Comparison of ENCODE assay signal across 11 cellular contexts in the genomic region with DNA sequence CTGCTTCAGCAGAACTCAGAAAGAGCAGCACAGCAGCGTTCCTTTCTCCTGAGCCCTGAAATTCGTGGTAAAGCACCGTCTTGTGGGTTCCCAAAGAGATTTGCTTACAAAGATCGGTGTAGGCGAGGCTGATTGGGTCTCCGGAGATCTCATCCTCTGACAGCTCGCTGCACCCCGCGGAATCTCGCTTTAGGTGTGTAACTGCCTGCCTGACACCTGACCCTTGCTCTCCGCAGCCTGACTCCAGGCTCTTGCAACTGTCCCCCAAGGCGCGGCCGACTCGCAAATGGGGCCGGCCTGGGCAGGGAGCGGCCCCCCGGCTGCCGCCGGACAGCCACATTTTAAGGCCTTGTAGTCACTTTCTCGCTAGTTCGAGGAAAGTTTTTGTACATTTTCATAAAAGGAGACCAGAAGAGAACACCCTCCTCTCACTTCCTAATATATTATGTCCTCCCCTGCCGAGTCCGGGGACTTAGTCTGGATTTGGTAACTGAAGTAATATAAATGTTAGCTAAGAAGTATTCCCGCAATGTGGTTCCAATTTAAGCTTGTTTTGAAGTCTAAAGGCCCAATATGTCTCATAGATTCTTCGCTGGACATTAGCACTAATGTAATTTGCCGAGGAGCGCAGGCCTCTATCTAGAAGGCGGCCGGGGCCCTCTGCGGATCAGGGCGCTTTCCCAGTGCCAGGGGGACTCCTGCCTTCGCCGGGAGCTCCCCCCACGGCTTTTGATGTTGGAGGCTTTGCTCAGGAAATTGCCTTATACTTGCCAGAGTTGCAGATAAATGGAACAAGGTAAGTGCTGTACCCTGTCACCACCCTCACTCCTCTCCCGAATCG.
DNase-seq lines count a peak whose midpoint lies in the region; ATAC-seq, FAIRE-seq and TF ChIP-seq lines count a peak whose summit lies in the region.
"Had no signal": no experiment of that assay in that cellular context is flagged by ENCODE, and none has a peak within 500 bp of the region (broad histone marks: within the 10 kb centered on the region; RNA-seq: fewer than 3 reads in every experiment).

No MANE protein-coding gene starts in this region.

- H3K9ac ChIP-seq in neuronal stem cell (ENCODE audit: low read depth, low read length, poor library complexity) (peak overlapping the region; percentile 47), kidney (ENCODE audit: low read length in 2 of 2) (no peak overlapping the region)

- peak overlapping the region in 4 of 12 donors; percentile 33 to 58 (median 38) for H3K27ac ChIP-seq in heart left ventricle
- no peak overlapping the region for H3K27ac ChIP-seq in neuronal stem cell (replicated peaks; ENCODE audit: low read length)
- H3K27ac ChIP-seq in kidney (ENCODE audit: low read depth in 2 of 2, low read length in 2 of 2): no peak overlapping the region
- H3K27ac ChIP-seq: C4-2B had no signal

- H2BK5ac ChIP-seq in neuronal stem cell (ENCODE audit: low read length): no peak overlapping the region

- no peak overlapping the region for H3K23ac ChIP-seq in neuronal stem cell (ENCODE audit: low read depth, low read length, poor library complexity)

- H2BK15ac ChIP-seq in neuronal stem cell (ENCODE audit: low read length): no peak overlapping the region

- intact Hi-C loops in Right ventricle myocardium superior (cut with DNase I): no loop called here
- intact Hi-C loops in cardiac septum (cut with DNase I): no loop called here
- intact Hi-C loops in heart left ventricle (cut with DNase I): no loop called here
- intact Hi-C loops in left colon (cut with DNase I, micrococcal nuclease): no loop called here
- intact Hi-C loops in kidney (cut with DNase I): no loop called here

- H3K4me1 ChIP-seq in heart left ventricle (peaks cover 0 to 19% (median 2%) of the 10 kb centered on the region in 12 donors), neuronal stem cell (ENCODE audit: control insufficient read depth in 2 of 2, insufficient read depth in 1 of 2, low read depth in 1 of 2, low read length in 2 of 2) (peaks cover 10 to 20% of the 10 kb centered on the region in 2 donors), kidney (ENCODE audit: control insufficient read depth in 1 of 2, insufficient read depth in 1 of 2, low read depth in 1 of 2, low read length in 2 of 2) (no peaks in the 10 kb centered on the region)

- H4K8ac ChIP-seq in neuronal stem cell (ENCODE audit: low read depth, low read length): no peak overlapping the region

- TF ChIP-seq POLR2A in heart left ventricle (IDR thresholded peaks at IDR 0.05): no peak

- ATAC-seq in Right ventricle myocardium superior (ENCODE audit: poor library complexity) (peak; percentile 15), heart left ventricle (peak; percentile 14 to 18 (median 16)), HG02798 (IDR thresholded peaks at IDR 0.05; ENCODE audit: poor library complexity, unreplicated experiment) (no peak), left colon (no peak), HG03469 (IDR thresholded peaks at IDR 0.05; ENCODE audit: unreplicated experiment) (no peak)

- no peaks in the 10 kb centered on the region for H3K36me3 ChIP-seq in heart left ventricle
- H3K36me3 ChIP-seq in neuronal stem cell (replicated peaks in 1 of 2; ENCODE audit: control insufficient read depth in 2 of 2, insufficient read depth in 2 of 2, low read length in 2 of 2): no peaks in the 10 kb centered on the region
- no peaks in the 10 kb centered on the region for H3K36me3 ChIP-seq in kidney (ENCODE audit: control insufficient read depth in 1 of 2, insufficient read depth in 2 of 2, low read length in 2 of 2)

- H3K4ac ChIP-seq in neuronal stem cell (ENCODE audit: low read length): no peak overlapping the region

- peak overlapping the region; percentile 85 for H3K4me2 ChIP-seq in neuronal stem cell (ENCODE audit: insufficient read depth, low read length, poor library complexity, severe bottlenecking)

- FAIRE-seq in kidney (lab: Jason Lieb, UNC): no peak
- FAIRE-seq: bronchial epithelial cell had no signal

- DNase-seq in Right ventricle myocardium superior (peak; percentile 38), cardiac septum (ENCODE audit: low spot score) (no peak), heart left ventricle (no peak), neuronal stem cell (ENCODE audit: low spot score) (no peak), left colon (no peak), kidney (no peak)
- DNase-seq: NCI-H345 had no signal

- peak overlapping the region; percentile 0 for H2BK120ac ChIP-seq in neuronal stem cell (ENCODE audit: low read depth, low read length)

- H3K27me3 ChIP-seq in heart left ventricle (peaks cover 0 to 53% (median 25%) of the 10 kb centered on the region in 9 donors), neuronal stem cell (ENCODE audit: control insufficient read depth in 3 of 3, insufficient read depth in 3 of 3, low read depth in 1 of 3, low read length in 3 of 3) (peaks cover 0 to 23% (median 0%) of the 10 kb centered on the region in 3 experiments)

- no peak overlapping the region for H2AK5ac ChIP-seq in neuronal stem cell (ENCODE audit: low read depth, low read length)

- H4K91ac ChIP-seq in neuronal stem cell (ENCODE audit: low read depth, low read length, poor library complexity): no peak overlapping the region

- H2BK12ac ChIP-seq in neuronal stem cell (ENCODE audit: low read length): no peak overlapping the region

- H3K9me3 ChIP-seq in heart left ventricle (no peaks in the 10 kb centered on the region), neuronal stem cell (replicated peaks in 1 of 2; ENCODE audit: control insufficient read depth in 2 of 2, insufficient read depth in 1 of 2, low read depth in 1 of 2, low read length in 2 of 2) (no peaks in the 10 kb centered on the region), kidney (ENCODE audit: control insufficient read depth in 1 of 2, low read length in 2 of 2) (no peaks in the 10 kb centered on the region)

- no peaks in the 10 kb centered on the region for H3K79me1 ChIP-seq in neuronal stem cell (ENCODE audit: low read depth, low read length)

- no peak for TF ChIP-seq CTCF in heart left ventricle (IDR thresholded peaks at IDR 0.05)
- TF ChIP-seq CTCF in kidney (IDR thresholded peaks at IDR 0.05; ENCODE audit: borderline replicate concordance, extremely low read depth, insufficient read depth): no peak

- H3K18ac ChIP-seq in neuronal stem cell (ENCODE audit: low read length): no peak overlapping the region

- H2AFZ ChIP-seq in neuronal stem cell (ENCODE audit: low read length): peak overlapping the region; percentile 85

- H3K14ac ChIP-seq in neuronal stem cell (ENCODE audit: low read length): no peak overlapping the region

- peak overlapping the region in 8 of 12 donors; percentile 3 to 53 (median 38) for H3K4me3 ChIP-seq in heart left ventricle
- peak overlapping the region in 1 of 2 donors; percentile 22 for H3K4me3 ChIP-seq in neuronal stem cell (ENCODE audit: low read length in 2 of 2)
- peak overlapping the region in 1 of 2 donors; percentile 40 for H3K4me3 ChIP-seq in kidney (ENCODE audit: low read length in 2 of 2)

- WGBS in heart left ventricle, 4 donors: 30 to 52% (median 41%) methylated on average over 33 to 37 of the region's 37 CpGs
- WGBS in neuronal stem cell (ENCODE audit: extremely low coverage in 2 of 2, insufficient read length in 2 of 2, insufficient replicate concordance in 1 of 2), 2 donors: no CpG with 5 or more reads among the region's 37 CpGs

Comparison
In these comparisons a context has a peak if more than half of its experiments do, and no peak if none do; other contexts are left out.
1. ATAC-seq: peak in Right ventricle myocardium superior (single experiment) and heart left ventricle (4 of 4); none in HG02798 (single experiment), left colon (single experiment) and HG03469 (single experiment).